ENCODE assay signal across 16 cellular contexts in genomic region chr10:4691776-4692175, GRCh38.
DNase-seq lines count a peak whose midpoint lies in the region; ATAC-seq and TF ChIP-seq lines count a peak whose summit lies in the region.
"Had no signal": no experiment of that assay in that cellular context is flagged by ENCODE, and none has a peak within 500 bp of the region (broad histone marks: within the 10 kb centered on the region; RNA-seq: fewer than 3 reads in every experiment).

No MANE protein-coding gene starts in this region.

- no TSS peak for BruUV-seq in PC-3 (replicated peaks; lab: Mats Ljungman, UMichigan)

- no peaks in the 10 kb centered on the region for H3K27me3 ChIP-seq in PC-3 (ENCODE audit: low read length)
- H3K27me3 ChIP-seq in right atrium auricular region, result no peaks in the 10 kb centered on the region
- H3K27me3 ChIP-seq: pancreas, Peyer's patch had no signal

- CTCF ChIA-PET in PC-3 (lab: Charles Lee), result interaction anchor here (0.5 to 1.5 kb wide), 8 partner anchors 12 to 79 kb away, joined by 3 to 7 read pairs (median 4); no protein-coding TSS in a partner anchor

- no peaks in the 10 kb centered on the region for H3K79me2 ChIP-seq in PC-3 (ENCODE audit: low read length)

- no peaks in the 10 kb centered on the region for H3K9me2 ChIP-seq in PC-3 (replicated peaks; ENCODE audit: low read length)

- H3K36me3 ChIP-seq in PC-3 (ENCODE audit: low read depth, low read length), result no peaks in the 10 kb centered on the region
- no peaks in the 10 kb centered on the region for H3K36me3 ChIP-seq in right atrium auricular region
- H3K36me3 ChIP-seq: pancreas, Peyer's patch had no signal

- H3K9ac ChIP-seq in PC-3 (ENCODE audit: low read length), result peak overlapping the region; percentile 92

- 0 out of 2 replicates have a peak overlapping the region, but pooled peaks have one; percentile 59 for H2AFZ ChIP-seq in PC-3 (ENCODE audit: low read length)

- no peaks in the 10 kb centered on the region for H4K20me1 ChIP-seq in PC-3 (ENCODE audit: low read length)

- H3K9me3 ChIP-seq in PC-3 (ENCODE audit: low read length) (no peaks in the 10 kb centered on the region), right atrium auricular region (no peaks in the 10 kb centered on the region)
- H3K9me3 ChIP-seq: pancreas, Peyer's patch had no signal

- POLR2A ChIA-PET in PC-3 (lab: Charles Lee; ENCODE audit: unreplicated experiment), result interaction anchor here (0.5 to 1.2 kb wide), 17 partner anchors 13 to 909 kb away, joined by 3 to 31 read pairs (median 6); partner anchors contain the start of gene KLF6

- H3F3A ChIP-seq in PC-3 (ENCODE audit: low read length, unreplicated experiment), result peaks cover 7% of the 10 kb centered on the region

- peak; percentile 82 for ATAC-seq in PC-3

- intact Hi-C loops in PC-3 (cut with micrococcal nuclease), result loop anchor here (1.0 to 2.0 kb wide), 2 partner anchors 15 to 73 kb away; no protein-coding TSS in a partner anchor

- TF ChIP-seq CTCF in PC-3 (conservative IDR thresholded peaks at IDR 0.05; ENCODE audit: low read depth, low read length), result no peak
- no peak for TF ChIP-seq CTCF in right atrium auricular region (IDR thresholded peaks at IDR 0.05)

- peak overlapping the region; percentile 100 for H3K27ac ChIP-seq in PC-3 (ENCODE audit: low read length)
- H3K27ac ChIP-seq in right atrium auricular region, result no peak overlapping the region
- H3K27ac ChIP-seq: pancreas, Peyer's patch had no signal

- H3K4me3 ChIP-seq in PC-3 (ENCODE audit: low read length), result no peak overlapping the region
- H3K4me3 ChIP-seq in right atrium auricular region, result no peak overlapping the region
- H3K4me3 ChIP-seq: pancreas, Peyer's patch had no signal

- peak overlapping the region; percentile 42 for H3K4me2 ChIP-seq in PC-3 (ENCODE audit: low read length)

- DNase-seq in ACHN (peak; percentile 32), PC-3 (peak; percentile 71), dedifferentiated amniotic fluid mesenchymal stem cell (ENCODE audit: extremely low spot score) (peak; percentile 48), kidney glomerular epithelial cell (lab: John Stamatoyannopoulos, UW) (peak; percentile 37), nucleus accumbens (lab: John Stamatoyannopoulos, UW) (no peak), midbrain (lab: John Stamatoyannopoulos, UW) (no peak), right atrium auricular region (ENCODE audit: low spot score) (no peak), pons (ENCODE audit: low spot score) (no peak)
- DNase-seq: activated CD4-positive, alpha-beta T cell treated with anti-CD3 and anti-CD28 coated beads, Interleukin-2, amount 50 U/mL, for 1 hour; effector CD4-positive, alpha-beta T cell; hypothalamus; NCI-H1048; NCI-H446 treated with DMSO at 0.1 percent for 48 hours; pancreas; Peyer's patch; T1000 had no signal

- in situ Hi-C loops in ACHN (cut with HindIII; ENCODE audit: low pct_ligation_motif_present, low pct_unique_long_range_greater_than_20kb, low sequenced_read_pairs), result no loop called here

- H3K4me1 ChIP-seq in PC-3 (ENCODE audit: insufficient read depth, low read length) (peaks cover 38% of the 10 kb centered on the region), right atrium auricular region (no peaks in the 10 kb centered on the region)
- H3K4me1 ChIP-seq: pancreas, Peyer's patch had no signal

Comparison
In these comparisons a context has a peak if more than half of its experiments do, and no peak if none do; other contexts are left out.
1. DNase-seq: peak in ACHN (single experiment), PC-3 (single experiment), dedifferentiated amniotic fluid mesenchymal stem cell (single experiment) and kidney glomerular epithelial cell (single experiment); none in nucleus accumbens (0 of 56), midbrain (single experiment), right atrium auricular region (single experiment) and pons (single experiment).